ENCODE assay signal across 8 cellular contexts in genomic region chr16:11976850-11977205, GRCh38. TPM values are rescaled to one million over a fixed set of nuclear protein-coding genes. Genes with fewer than 3 reads are reported as not detected.
DNase-seq lines count a peak whose midpoint lies in the region; ATAC-seq and TF ChIP-seq lines count a peak whose summit lies in the region.

No MANE protein-coding gene starts in this region.

- 0 to 1% methylated on average over 6 to 10 of the region's 19 CpGs for WGBS in upper lobe of left lung, 2 donors

- no peaks in the 10 kb centered on the region for H3K9me3 Mint-ChIP-seq in CD4-positive, CD25-positive, alpha-beta regulatory T cell

- H3K36me3 Mint-ChIP-seq in CD4-positive, CD25-positive, alpha-beta regulatory T cell, result no peaks in the 10 kb centered on the region

- in situ Hi-C loops in astrocyte of the spinal cord (cut with HindIII; ENCODE audit: low sequenced_read_pairs), result no loop called here

- no peak for TF ChIP-seq POLR2A in upper lobe of left lung (IDR thresholded peaks at IDR 0.05)

- peak overlapping the region; percentile 91 to 94 (median 93) for H3K27ac Mint-ChIP-seq in CD4-positive, CD25-positive, alpha-beta regulatory T cell

- no peak for TF ChIP-seq EP300 in upper lobe of left lung (IDR thresholded peaks at IDR 0.05)

- H3K4me1 Mint-ChIP-seq in CD4-positive, CD25-positive, alpha-beta regulatory T cell, result peaks cover 0 to 47% (median 24%) of the 10 kb centered on the region in 4 donors

- peak overlapping the region; percentile 76 to 98 (median 93) for H3K4me3 Mint-ChIP-seq in CD4-positive, CD25-positive, alpha-beta regulatory T cell

- H3K27me3 Mint-ChIP-seq in CD4-positive, CD25-positive, alpha-beta regulatory T cell, result no peaks in the 10 kb centered on the region

- TF ChIP-seq CTCF in astrocyte of the spinal cord (IDR thresholded peaks at IDR 0.05; ENCODE audit: low read depth, low read length), result no peak
- TF ChIP-seq CTCF in lower lobe of right lung (IDR thresholded peaks at IDR 0.05), result no peak
- TF ChIP-seq CTCF in upper lobe of left lung (IDR thresholded peaks at IDR 0.05), result peak in 1 of 6 experiments; percentile 9

- no peak overlapping the region for H3K27ac ChIP-seq in CD4-positive, CD25-positive, alpha-beta regulatory T cell (ENCODE audit: insufficient read depth, low read length, poor library complexity, severe bottlenecking)
- peak overlapping the region; percentile 83 for H3K27ac ChIP-seq in lower lobe of right lung
- H3K27ac ChIP-seq in upper lobe of left lung, result peak overlapping the region; percentile 70 to 88 (median 83)

- no peaks in the 10 kb centered on the region for H3K9me3 ChIP-seq in CD4-positive, CD25-positive, alpha-beta regulatory T cell (ENCODE audit: control insufficient read depth in 2 of 2, low read length in 2 of 2)
- H3K9me3 ChIP-seq in lower lobe of right lung (no peaks in the 10 kb centered on the region), upper lobe of left lung (no peaks in the 10 kb centered on the region)

- no peaks in the 10 kb centered on the region for H3K27me3 ChIP-seq in CD4-positive, CD25-positive, alpha-beta regulatory T cell (ENCODE audit: control insufficient read depth, insufficient read depth, low read length)
- H3K27me3 ChIP-seq in lower lobe of right lung (ENCODE audit: low read depth), result no peaks in the 10 kb centered on the region
- no peaks in the 10 kb centered on the region for H3K27me3 ChIP-seq in upper lobe of left lung

- no peak for ATAC-seq in CD4-positive, CD25-positive, alpha-beta regulatory T cell (ENCODE audit: low read depth in 2 of 2)
- peak; percentile 10 for ATAC-seq in HG02973 (IDR thresholded peaks at IDR 0.05; ENCODE audit: unreplicated experiment)
- ATAC-seq in lower lobe of right lung, result peak in 1 of 2 donors; percentile 17
- ATAC-seq in upper lobe of left lung (ENCODE audit: low FRiP score in 2 of 2), result peak in 1 of 2 donors; percentile 3
- ATAC-seq in GM21576 (IDR thresholded peaks at IDR 0.05; ENCODE audit: unreplicated experiment), result no peak

- peaks cover 23% of the 10 kb centered on the region for H3K4me1 ChIP-seq in CD4-positive, CD25-positive, alpha-beta regulatory T cell (ENCODE audit: control insufficient read depth, insufficient read depth, low read length, poor library complexity, severe bottlenecking)
- H3K4me1 ChIP-seq in lower lobe of right lung (peaks cover 23% of the 10 kb centered on the region), upper lobe of left lung (peaks cover 15 to 30% (median 25%) of the 10 kb centered on the region in 4 donors)

- no peaks in the 10 kb centered on the region for H3K36me3 ChIP-seq in CD4-positive, CD25-positive, alpha-beta regulatory T cell (ENCODE audit: control insufficient read depth, insufficient read depth, low read length)
- H3K36me3 ChIP-seq in lower lobe of right lung, result no peaks in the 10 kb centered on the region
- H3K36me3 ChIP-seq in upper lobe of left lung, result no peaks in the 10 kb centered on the region

- intact Hi-C loops in lower lobe of right lung (cut with DNase I), result no loop called here

- no peak for DNase-seq in CD4-positive, CD25-positive, alpha-beta regulatory T cell
- DNase-seq in astrocyte of the spinal cord (ENCODE audit: low read depth, low spot score), result no peak
- no peak for DNase-seq in lower lobe of right lung
- DNase-seq in upper lobe of left lung, result no peak
- no peak for DNase-seq in activated CD4-positive, alpha-beta T cell treated with anti-CD3 and anti-CD28 coated beads for 48 hours
- DNase-seq in NCI-H1105 treated with DMSO at 0.1 percent for 48 hours (lab: John Stamatoyannopoulos, UW), result no peak

- peak overlapping the region; percentile 73 for H3K4me3 ChIP-seq in CD4-positive, CD25-positive, alpha-beta regulatory T cell (ENCODE audit: low read depth, low read length)
- peak overlapping the region; percentile 83 for H3K4me3 ChIP-seq in astrocyte of the spinal cord (ENCODE audit: low read depth, low read length)
- H3K4me3 ChIP-seq in lower lobe of right lung, result peak overlapping the region; percentile 93
- H3K4me3 ChIP-seq in upper lobe of left lung, result peak overlapping the region; percentile 67 to 98 (median 91)

RNA-seq across cellular contexts. Expression of gene SNX29, which starts 0.3 kb away (rescaled TPM):
- total RNA-seq in CD4-positive, CD25-positive, alpha-beta regulatory T cell, result 32.9 TPM
- polyA plus RNA-seq in CD4-positive, CD25-positive, alpha-beta regulatory T cell, result 10 to 100 TPM in 3 of 4 donors, 1 to 10 TPM in 1; 9.2 to 13.5 (median 11.7) TPM
- 48.6 TPM for total RNA-seq in lower lobe of right lung
- 10 to 100 TPM; 22.6 to 95.3 (median 42.2) TPM for total RNA-seq in upper lobe of left lung

RNA-seq across cellular contexts. Expression of gene TNFRSF17, which starts 11.8 kb away (rescaled TPM):
- total RNA-seq in CD4-positive, CD25-positive, alpha-beta regulatory T cell, result not detected
- not detected for polyA plus RNA-seq in CD4-positive, CD25-positive, alpha-beta regulatory T cell
- total RNA-seq in lower lobe of right lung, result 1.4 TPM
- total RNA-seq in upper lobe of left lung, result 1 to 10 TPM in 3 of 6 donors, not detected in 3; 1.6 to 2.9 (median 2.0) TPM

RNA-seq across cellular contexts. Expression of gene NPIPB2, which starts 35.0 kb away (rescaled TPM):
- 17.5 TPM for total RNA-seq in CD4-positive, CD25-positive, alpha-beta regulatory T cell
- 1 to 10 TPM in 1 of 4 donors, under 1 TPM in 2, not detected in 1; 0.44 to 3.7 (median 0.78) TPM for polyA plus RNA-seq in CD4-positive, CD25-positive, alpha-beta regulatory T cell
- total RNA-seq in lower lobe of right lung (5.6 TPM), upper lobe of left lung (10 to 100 TPM in 3 of 6 donors, 1 to 10 TPM in 3; 3.6 to 47.1 (median 9.0) TPM)
